12 cellular contexts compared by ENCODE assay signal in genomic region chr2:88038263-88039105, GRCh38. TPM values are rescaled to one million over a fixed set of nuclear protein-coding genes. Genes with fewer than 3 reads are reported as not detected.
DNase-seq lines count a peak whose midpoint lies in the region; ATAC-seq and TF ChIP-seq lines count a peak whose summit lies in the region.
"Had no signal": no experiment of that assay in that cellular context is flagged by ENCODE, and none has a peak within 500 bp of the region (broad histone marks: within the 10 kb centered on the region; RNA-seq: fewer than 3 reads in every experiment).

No MANE protein-coding gene starts in this region.

- H3K27ac ChIP-seq in left lung, result no peak overlapping the region
- H3K27ac ChIP-seq in tibial nerve, result no peak overlapping the region

- TF ChIP-seq CTCF in AG09319 (IDR thresholded peaks at IDR 0.05; ENCODE audit: low read depth, low read length), result no peak
- no peak for TF ChIP-seq CTCF in left lung (IDR thresholded peaks at IDR 0.05)
- TF ChIP-seq CTCF in tibial nerve (IDR thresholded peaks at IDR 0.05), result no peak

- TF ChIP-seq EP300 in tibial nerve (IDR thresholded peaks at IDR 0.05), result no peak

- H3K36me3 ChIP-seq in left lung (peaks cover 0 to 17% of the 10 kb centered on the region in 2 donors), tibial nerve (peaks cover 0 to 21% (median 4%) of the 10 kb centered on the region in 3 donors)

- peaks cover 6 to 14% of the 10 kb centered on the region in 2 donors for H3K4me1 ChIP-seq in left lung
- peaks cover 0 to 32% (median 0%) of the 10 kb centered on the region in 4 donors for H3K4me1 ChIP-seq in tibial nerve

- H3K4me3 ChIP-seq in left lung, result no peak overlapping the region
- H3K4me3 ChIP-seq in tibial nerve, result no peak overlapping the region
- H3K4me3 ChIP-seq: lung had no signal

- H3K9me3 ChIP-seq in left lung (no peaks in the 10 kb centered on the region), tibial nerve (no peaks in the 10 kb centered on the region)

- TF ChIP-seq POLR2A in tibial nerve (IDR thresholded peaks at IDR 0.05), result no peak

- 96 to 97% methylated on average over 4 of the region's 4 CpGs for WGBS in tibial nerve, 2 donors

- ATAC-seq in left lung (peak; percentile 35), GM21390 (IDR thresholded peaks at IDR 0.05; ENCODE audit: unreplicated experiment) (no peak), HG02884 (IDR thresholded peaks at IDR 0.05; ENCODE audit: unreplicated experiment) (no peak)

- DNase-seq in AG09319 (ENCODE audit: extremely low read depth, low read depth), result peak; percentile 27
- peak; percentile 26 for DNase-seq in HPDE6-E6E7 (ENCODE audit: extremely low spot score)
- peak; percentile 92 for DNase-seq in amniotic epithelial cell (ENCODE audit: low read depth)
- DNase-seq in left lung, result no peak
- DNase-seq in tibial nerve (ENCODE audit: low spot score in 2 of 2), result no peak
- DNase-seq in NCI-H2107 treated with DMSO at 0.1 percent for 48 hours (lab: John Stamatoyannopoulos, UW; ENCODE audit: unreplicated experiment), result no peak
- DNase-seq: activated CD4-positive, CD25-positive, alpha-beta regulatory T cell; GF-D8; NCI-H526 had no signal

- intact Hi-C loops in left lung (cut with DNase I), result no loop called here

- H3K27me3 ChIP-seq in left lung (no peaks in the 10 kb centered on the region), tibial nerve (no peaks in the 10 kb centered on the region)

RNA-seq across cellular contexts. Expression of gene KRCC1, which starts 17.1 kb away (rescaled TPM):
- 10 to 100 TPM; 19.7 to 22.1 TPM for total RNA-seq in left lung
- 10 to 100 TPM; 29.4 to 39.3 (median 32.2) TPM for total RNA-seq in tibial nerve

RNA-seq across cellular contexts. Expression of gene RNU2-63P, which starts 22.1 kb away (rescaled TPM):
- total RNA-seq in left lung, result not detected
- not detected for total RNA-seq in tibial nerve

RNA-seq across cellular contexts. Expression of gene SMYD1, which starts 29.1 kb away (rescaled TPM):
- under 1 TPM; 0.05 to 0.06 TPM for total RNA-seq in left lung
- 1 to 10 TPM in 1 of 4 donors, under 1 TPM in 1, not detected in 2; 0.21 to 3.3 TPM for total RNA-seq in tibial nerve

Comparison
In these comparisons a context has a peak if more than half of its experiments do, and no peak if none do; other contexts are left out.
1. DNase-seq: peak in AG09319 (single experiment), HPDE6-E6E7 (single experiment) and amniotic epithelial cell (single experiment); none in left lung (0 of 2), tibial nerve (0 of 2) and NCI-H2107 treated with DMSO at 0.1 percent for 48 hours (single experiment).